19 cellular contexts compared by ENCODE assay signal in the genomic region with DNA sequence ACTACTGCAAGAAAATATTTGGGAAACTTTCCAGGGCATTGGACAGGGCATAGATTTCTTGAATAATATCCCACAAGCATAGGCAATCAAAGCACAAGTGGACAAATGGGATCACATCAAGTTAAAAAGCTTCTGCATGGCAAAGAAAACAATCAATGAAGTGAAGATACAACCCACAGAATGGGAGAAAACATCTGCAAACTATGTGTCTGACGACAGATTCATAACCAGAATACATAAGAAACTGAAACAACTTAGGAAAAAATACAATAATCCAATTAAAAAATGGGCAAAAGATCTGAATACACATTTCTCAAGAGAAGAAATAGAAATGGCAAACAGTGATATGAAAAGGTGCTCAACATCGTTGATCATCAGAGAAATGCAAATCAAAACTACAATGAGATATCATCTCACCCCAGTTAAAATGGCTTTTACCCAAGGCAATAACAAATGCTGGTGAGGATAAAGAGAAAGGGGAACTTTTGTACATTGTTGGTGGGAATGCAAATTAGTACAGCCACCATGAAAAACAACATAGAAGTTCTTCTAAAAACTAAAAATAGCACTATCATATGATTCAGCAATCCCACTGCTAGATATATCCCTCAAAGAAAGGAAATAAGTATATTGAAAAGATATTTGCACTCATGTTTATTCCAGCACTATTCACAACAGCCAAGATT. TPM values are rescaled to one million over a fixed set of nuclear protein-coding genes. Genes with fewer than 3 reads are reported as not detected.
DNase-seq lines count a peak whose midpoint lies in the region; ATAC-seq and TF ChIP-seq lines count a peak whose summit lies in the region.
"Had no signal": no experiment of that assay in that cellular context is flagged by ENCODE, and none has a peak within 500 bp of the region (broad histone marks: within the 10 kb centered on the region; RNA-seq: fewer than 3 reads in every experiment).

No MANE protein-coding gene starts in this region.

- H3K9me3 Mint-ChIP-seq in IgD-negative memory B cell = peaks cover 4 to 26% (median 24%) of the 10 kb centered on the region in 3 donors
- H3K9me3 Mint-ChIP-seq in activated B cell treated with CpG ODN at 0.5 μM for 24 hours = peaks cover 31% of the 10 kb centered on the region
- H3K9me3 Mint-ChIP-seq in stimulated activated memory B cell treated with anti-CD40 and anti-IgM and Interleukin-4, amounts not matched to agents 10 μg/mL and 1 μg/mL and 100 μg/mL, for 72 hours = peaks cover 30% of the 10 kb centered on the region

- no peak overlapping the region for H3K4me3 ChIP-seq in BLaER1 treated with 17β-estradiol and CSF1 and Interleukin-3, amounts not matched to agents 10 nM and 100 nM

- H3K36me3 ChIP-seq in BLaER1 treated with 17β-estradiol and CSF1 and Interleukin-3, amounts not matched to agents 10 nM and 100 nM = no peaks in the 10 kb centered on the region; a peak in 2 of 22 replicates

- peak overlapping the region in 5 of 11 experiments; percentile 5 to 71 (median 41); a peak in 10 of 22 replicates for H3K4me2 ChIP-seq in BLaER1 treated with 17β-estradiol and CSF1 and Interleukin-3, amounts not matched to agents 10 nM and 100 nM
- H3K4me2 ChIP-seq: SK-N-SH had no signal

- DNase-seq in activated B cell treated with CpG ODN at 0.5 μM for 24 hours = no peak
- DNase-seq in NCI-H2196 (lab: John Stamatoyannopoulos, UW; ENCODE audit: unreplicated experiment) = no peak
- no peak for DNase-seq in NCI-H774 (lab: John Stamatoyannopoulos, UW)
- DNase-seq: CD4-positive, alpha-beta T cell; Karpas-422; NCI-H1417; NCI-H1694; NCI-H2029 treated with DMSO at 0.1 percent for 48 hours; NCI-H2227 treated with DMSO at 0.1 percent for 48 hours; NCI-H526 treated with DMSO at 0.1 percent for 48 hours; PC-3; SK-N-SH; T-helper 2 cell had no signal

- no peak for TF ChIP-seq CTCF in activated B cell treated with CpG ODN at 0.5 μM for 24 hours (IDR thresholded peaks at IDR 0.05)

- intact Hi-C loops in activated B cell treated with CpG ODN at 0.5 μM for 24 hours (cut with micrococcal nuclease) = loop anchor here (1.0 to 2.0 kb wide), 3 partner anchors 14 to 33 kb away; no protein-coding TSS in a partner anchor

- H3K4me1 Mint-ChIP-seq in IgD-negative memory B cell (peaks cover 19 to 23% (median 22%) of the 10 kb centered on the region in 3 donors), activated B cell treated with CpG ODN at 0.5 μM for 24 hours (peaks cover 19% of the 10 kb centered on the region)
- peaks cover 31% of the 10 kb centered on the region for H3K4me1 Mint-ChIP-seq in stimulated activated memory B cell treated with anti-CD40 and anti-IgM and Interleukin-4, amounts not matched to agents 10 μg/mL and 1 μg/mL and 100 μg/mL, for 72 hours

- H3K9ac ChIP-seq in BLaER1 treated with 17β-estradiol and CSF1 and Interleukin-3, amounts not matched to agents 10 nM and 100 nM = peak overlapping the region in 4 of 11 experiments; percentile 17 to 66 (median 42); a peak in 6 of 22 replicates
- H3K9ac ChIP-seq: SK-N-SH had no signal

- POLR2A ChIA-PET in activated B cell treated with CpG ODN at 0.5 μM for 24 hours (lab: Charles Lee) = interaction anchor here (1.6 kb wide), 1 partner anchor 33 kb away, joined by 7 read pairs; no protein-coding TSS in a partner anchor

- H3K4me3 Mint-ChIP-seq in IgD-negative memory B cell (peak overlapping the region; percentile 46 to 92 (median 76)), activated B cell treated with CpG ODN at 0.5 μM for 24 hours (peak overlapping the region; percentile 47)
- peak overlapping the region; percentile 51 for H3K4me3 Mint-ChIP-seq in stimulated activated memory B cell treated with anti-CD40 and anti-IgM and Interleukin-4, amounts not matched to agents 10 μg/mL and 1 μg/mL and 100 μg/mL, for 72 hours
- H3K4me3 Mint-ChIP-seq: CD4-positive, alpha-beta T cell had no signal

- peak overlapping the region; percentile 57 to 94 (median 84) for H3K27ac Mint-ChIP-seq in IgD-negative memory B cell
- H3K27ac Mint-ChIP-seq in activated B cell treated with CpG ODN at 0.5 μM for 24 hours = peak overlapping the region; percentile 91
- H3K27ac Mint-ChIP-seq in stimulated activated memory B cell treated with anti-CD40 and anti-IgM and Interleukin-4, amounts not matched to agents 10 μg/mL and 1 μg/mL and 100 μg/mL, for 72 hours = peak overlapping the region; percentile 75
- H3K27ac Mint-ChIP-seq: CD4-positive, alpha-beta T cell had no signal

- H3K27me3 ChIP-seq in BLaER1 treated with 17β-estradiol and CSF1 and Interleukin-3, amounts not matched to agents 10 nM and 100 nM = no peaks in the 10 kb centered on the region

- H3K9me3 ChIP-seq in BLaER1 treated with 17β-estradiol and CSF1 and Interleukin-3, amounts not matched to agents 10 nM and 100 nM (replicated peaks in 1 of 11) = peaks cover 24 to 49% (median 42%) of the 10 kb centered on the region in 11 experiments

- H3K36me3 Mint-ChIP-seq in IgD-negative memory B cell (peaks cover 12% of the 10 kb centered on the region), activated B cell treated with CpG ODN at 0.5 μM for 24 hours (ENCODE audit: low read depth) (peaks cover 25% of the 10 kb centered on the region)
- peaks cover 45% of the 10 kb centered on the region for H3K36me3 Mint-ChIP-seq in stimulated activated memory B cell treated with anti-CD40 and anti-IgM and Interleukin-4, amounts not matched to agents 10 μg/mL and 1 μg/mL and 100 μg/mL, for 72 hours

- peak overlapping the region in 6 of 11 experiments; percentile 39 to 88 (median 72); a peak in 13 of 22 replicates for H3K27ac ChIP-seq in BLaER1 treated with 17β-estradiol and CSF1 and Interleukin-3, amounts not matched to agents 10 nM and 100 nM
- H3K27ac ChIP-seq: HL-60 had no signal

- H4K20me1 ChIP-seq in BLaER1 treated with 17β-estradiol and CSF1 and Interleukin-3, amounts not matched to agents 10 nM and 100 nM = no peaks in the 10 kb centered on the region

- ATAC-seq in activated B cell treated with CpG ODN at 0.5 μM for 24 hours (ENCODE audit: low read depth) = peak; percentile 84
- peak; percentile 78 for ATAC-seq in stimulated activated memory B cell treated with anti-CD40 and anti-IgM and Interleukin-4, amounts not matched to agents 10 μg/mL and 1 μg/mL and 100 μg/mL, for 72 hours
- ATAC-seq in HG03520 (IDR thresholded peaks at IDR 0.05; ENCODE audit: unreplicated experiment) = no peak
- ATAC-seq: HCT116, PC-3 had no signal

- H3K27me3 Mint-ChIP-seq in IgD-negative memory B cell (no peaks in the 10 kb centered on the region), activated B cell treated with CpG ODN at 0.5 μM for 24 hours (no peaks in the 10 kb centered on the region)
- no peaks in the 10 kb centered on the region for H3K27me3 Mint-ChIP-seq in stimulated activated memory B cell treated with anti-CD40 and anti-IgM and Interleukin-4, amounts not matched to agents 10 μg/mL and 1 μg/mL and 100 μg/mL, for 72 hours
- H3K27me3 Mint-ChIP-seq: CD4-positive, alpha-beta T cell had no signal

- CTCF ChIA-PET in activated B cell treated with CpG ODN at 0.5 μM for 24 hours (lab: Charles Lee) = no interaction called here

- peaks cover 0 to 27% (median 7%) of the 10 kb centered on the region in 10 experiments; a peak in 10 of 20 replicates for H3K4me1 ChIP-seq in BLaER1 treated with 17β-estradiol and CSF1 and Interleukin-3, amounts not matched to agents 10 nM and 100 nM

RNA-seq across cellular contexts. Expression of gene ATP2B1, which starts 33.8 kb away (rescaled TPM):
- 102 TPM for polyA plus RNA-seq in IgD-negative memory B cell
- total RNA-seq in activated B cell treated with CpG ODN at 0.5 μM for 24 hours = 110 and 136 TPM in 2 replicates
